In genomic region chr10:11986593-11987216, GRCh38 we compare ENCODE assay signal across 8 cellular contexts. TPM values are rescaled to one million over a fixed set of nuclear protein-coding genes. Genes with fewer than 3 reads are reported as not detected.
A peak's percentile ranks its signal among the peaks of the same experiment; 100 is the strongest.
DNase-seq lines count a peak whose midpoint lies in the region; ATAC-seq, FAIRE-seq and TF ChIP-seq lines count a peak whose summit lies in the region.

No MANE protein-coding gene starts in this region.

- H3K4me3 Mint-ChIP-seq in activated naive CD4-positive, alpha-beta T cell treated with anti-CD3 and anti-CD28 coated beads, Interleukin-2, amount 10 ng/mL, durations not matched to agents 7 days and 5 days = no peak overlapping the region
- peak overlapping the region; percentile 15 for H3K4me3 Mint-ChIP-seq in type B pancreatic cell

- FAIRE-seq in G401.6 (lab: Jason Lieb, UNC) = peak; percentile 99

- H3K27ac Mint-ChIP-seq in activated naive CD4-positive, alpha-beta T cell treated with anti-CD3 and anti-CD28 coated beads, Interleukin-2, amount 10 ng/mL, durations not matched to agents 7 days and 5 days = no peak overlapping the region
- H3K27ac Mint-ChIP-seq in type B pancreatic cell = peak overlapping the region; percentile 0

- H3K4me2 ChIP-seq in MM.1S (ENCODE audit: low read depth, low read length) (no peak overlapping the region), parathyroid adenoma (ENCODE audit: low read length) (no peak overlapping the region)

- no peak overlapping the region for H3K4me3 ChIP-seq in MM.1S (ENCODE audit: low read length)
- H3K4me3 ChIP-seq in parathyroid adenoma (ENCODE audit: low read depth, low read length) = no peak overlapping the region

- no peaks in the 10 kb centered on the region for H3K4me1 Mint-ChIP-seq in activated naive CD4-positive, alpha-beta T cell treated with anti-CD3 and anti-CD28 coated beads, Interleukin-2, amount 10 ng/mL, durations not matched to agents 7 days and 5 days
- peaks cover 6% of the 10 kb centered on the region for H3K4me1 Mint-ChIP-seq in type B pancreatic cell (ENCODE audit: unreplicated experiment)

- DNase-seq in MM.1S (peak; percentile 65), SK-MEL-5 (ENCODE audit: low read depth, low spot score) (peak; percentile 89), glomerular visceral epithelial cell (ENCODE audit: extremely low spot score) (peak; percentile 79), type B pancreatic cell (ENCODE audit: extremely low spot score, unreplicated experiment) (peak; percentile 79)
- peak; percentile 79 for DNase-seq in activated naive CD4-positive, alpha-beta T cell treated with anti-CD3 and anti-CD28 coated beads, Interleukin-2, amount 10 ng/mL, durations not matched to agents 7 days and 5 days

- H3K9ac ChIP-seq in MM.1S (ENCODE audit: low read length) = no peak overlapping the region
- H3K9ac ChIP-seq in parathyroid adenoma = no peak overlapping the region

- H3K36me3 ChIP-seq in MM.1S (replicated peaks; ENCODE audit: insufficient read depth, low read length) (no peaks in the 10 kb centered on the region), parathyroid adenoma (ENCODE audit: control insufficient read depth, insufficient read depth, low read length) (no peaks in the 10 kb centered on the region)

- H3K9me2 ChIP-seq in MM.1S (replicated peaks; ENCODE audit: insufficient read depth, low read length) = no peaks in the 10 kb centered on the region

- in situ Hi-C loops in SK-MEL-5 (cut with HindIII; ENCODE audit: low pct_unique_long_range_greater_than_20kb, low sequenced_read_pairs) = no loop called here

- no peaks in the 10 kb centered on the region for H4K20me1 ChIP-seq in MM.1S (ENCODE audit: insufficient read depth, low read length)

- H2AFZ ChIP-seq in MM.1S (ENCODE audit: low read length) (no peak overlapping the region), parathyroid adenoma (no peak overlapping the region)

- H3K27ac ChIP-seq in MM.1S (ENCODE audit: low read length) (no peak overlapping the region), parathyroid adenoma (no peak overlapping the region)

- no peaks in the 10 kb centered on the region for H3K9me3 ChIP-seq in MM.1S (replicated peaks; ENCODE audit: insufficient read depth, low read length)
- no peaks in the 10 kb centered on the region for H3K9me3 ChIP-seq in parathyroid adenoma (ENCODE audit: control insufficient read depth, low read length)

- H3K27me3 ChIP-seq in MM.1S (replicated peaks; ENCODE audit: insufficient read depth, low read length) (no peaks in the 10 kb centered on the region), parathyroid adenoma (ENCODE audit: control insufficient read depth, insufficient read depth, low read length) (no peaks in the 10 kb centered on the region)

- CTCF ChIA-PET in activated naive CD4-positive, alpha-beta T cell treated with anti-CD3 and anti-CD28 coated beads, Interleukin-2, amount 10 ng/mL, durations not matched to agents 7 days and 5 days (lab: Charles Lee) = interaction anchor here (0.6 to 2.2 kb wide), 20 partner anchors 8 to 393 kb away, joined by 3 to 27 read pairs (median 4); no protein-coding TSS in a partner anchor

- TF ChIP-seq CTCF in MM.1S (IDR thresholded peaks at IDR 0.05; ENCODE audit: low read length) (peak; percentile 83), parathyroid adenoma (IDR thresholded peaks at IDR 0.05) (peak; percentile 74), type B pancreatic cell (conservative IDR thresholded peaks at IDR 0.05) (peak; percentile 96)

- ATAC-seq in HG03135 (IDR thresholded peaks at IDR 0.05; ENCODE audit: unreplicated experiment) = no peak

- H3K27me3 Mint-ChIP-seq in activated naive CD4-positive, alpha-beta T cell treated with anti-CD3 and anti-CD28 coated beads, Interleukin-2, amount 10 ng/mL, durations not matched to agents 7 days and 5 days = no peaks in the 10 kb centered on the region
- H3K27me3 Mint-ChIP-seq in type B pancreatic cell = no peaks in the 10 kb centered on the region

- peaks cover 14% of the 10 kb centered on the region for H3K36me3 Mint-ChIP-seq in activated naive CD4-positive, alpha-beta T cell treated with anti-CD3 and anti-CD28 coated beads, Interleukin-2, amount 10 ng/mL, durations not matched to agents 7 days and 5 days
- H3K36me3 Mint-ChIP-seq in type B pancreatic cell = peaks cover 8% of the 10 kb centered on the region

- no peaks in the 10 kb centered on the region for H3K9me3 Mint-ChIP-seq in activated naive CD4-positive, alpha-beta T cell treated with anti-CD3 and anti-CD28 coated beads, Interleukin-2, amount 10 ng/mL, durations not matched to agents 7 days and 5 days
- H3K9me3 Mint-ChIP-seq in type B pancreatic cell = no peaks in the 10 kb centered on the region

- no peaks in the 10 kb centered on the region for H3K4me1 ChIP-seq in MM.1S (ENCODE audit: low read length)
- H3K4me1 ChIP-seq in parathyroid adenoma = no peaks in the 10 kb centered on the region

- H3K79me2 ChIP-seq in MM.1S (ENCODE audit: low read length) = peaks cover 4% of the 10 kb centered on the region; the same call in 1 of the 2 replicates
- H3K79me2 ChIP-seq in parathyroid adenoma = no peaks in the 10 kb centered on the region

- no peaks in the 10 kb centered on the region for H3F3A ChIP-seq in MM.1S (ENCODE audit: insufficient read depth, low read length)

RNA-seq across cellular contexts. Expression of gene UPF2, which starts 55.9 kb away (rescaled TPM):
- 12.0 and 12.4 TPM in 2 replicates for total RNA-seq in SK-MEL-5 (2014; rRNA removed; shearing (Covaris generic))
- 8.6 and 11.0 TPM in 2 replicates for polyA plus RNA-seq in SK-MEL-5 (2015; cell fraction: cytosol; rRNA removed)
- 6.2 and 8.8 TPM in 2 replicates for polyA plus RNA-seq in SK-MEL-5 (2015; cell fraction: nucleus; rRNA removed)
- total RNA-seq in type B pancreatic cell (ENCODE audit: low replicate concordance) = 21.8 and 25.8 TPM in 2 replicates
